In genomic region chr12:70290126-70290525, GRCh38 we compare ENCODE assay signal across 19 cellular contexts. TPM values are rescaled to one million over a fixed set of nuclear protein-coding genes. Genes with fewer than 3 reads are reported as not detected.
DNase-seq lines count a peak whose midpoint lies in the region; ATAC-seq, FAIRE-seq and TF ChIP-seq lines count a peak whose summit lies in the region.
"Had no signal": no experiment of that assay in that cellular context is flagged by ENCODE, and none has a peak within 500 bp of the region (broad histone marks: within the 10 kb centered on the region; RNA-seq: fewer than 3 reads in every experiment).

No MANE protein-coding gene starts in this region.

- peak overlapping the region; percentile 68 for H3K27ac Mint-ChIP-seq in activated naive CD4-positive, alpha-beta T cell treated with anti-CD3 and anti-CD28 coated beads, Interleukin-2, amount 50 U/mL, for 24 hours
- H3K27ac Mint-ChIP-seq in activated naive CD4-positive, alpha-beta T cell treated with anti-CD3 and anti-CD28 coated beads for 36 hours = no peak overlapping the region

- H3K9me3 ChIP-seq in endothelial cell of umbilical vein (replicated peaks; ENCODE audit: control insufficient read depth, insufficient read depth, low read length) (no peaks in the 10 kb centered on the region), smooth muscle cell (replicated peaks; ENCODE audit: low read depth) (no peaks in the 10 kb centered on the region), BE2C (no peaks in the 10 kb centered on the region), gastrocnemius medialis (no peaks in the 10 kb centered on the region)
- H3K9me3 ChIP-seq: A549, pancreas, spleen had no signal

- intact Hi-C loops in activated naive CD4-positive, alpha-beta T cell treated with anti-CD3 and anti-CD28 coated beads for 36 hours (cut with micrococcal nuclease) = no loop called here
- intact Hi-C loops in endothelial cell of umbilical vein (cut with micrococcal nuclease) = no loop called here
- intact Hi-C loops in gastrocnemius medialis (cut with DNase I; ENCODE audit: low total_unique reads) = no loop called here

- H3K4me1 Mint-ChIP-seq in activated naive CD4-positive, alpha-beta T cell treated with anti-CD3 and anti-CD28 coated beads, Interleukin-2, amount 50 U/mL, for 24 hours = peaks cover 70% of the 10 kb centered on the region
- peaks cover 50% of the 10 kb centered on the region for H3K4me1 Mint-ChIP-seq in activated naive CD4-positive, alpha-beta T cell treated with anti-CD3 and anti-CD28 coated beads for 36 hours (ENCODE audit: low read depth)

- H3K4me3 Mint-ChIP-seq in activated naive CD4-positive, alpha-beta T cell treated with anti-CD3 and anti-CD28 coated beads, Interleukin-2, amount 50 U/mL, for 24 hours = no peak overlapping the region
- H3K4me3 Mint-ChIP-seq in activated naive CD4-positive, alpha-beta T cell treated with anti-CD3 and anti-CD28 coated beads for 36 hours = no peak overlapping the region
- H3K4me3 Mint-ChIP-seq: activated T-cell treated with anti-CD3 and anti-CD28 coated beads, Interleukin-2, amount 50 U/mL, for 4 hours had no signal

- no peaks in the 10 kb centered on the region for H3K9me1 ChIP-seq in endothelial cell of umbilical vein (replicated peaks; ENCODE audit: control insufficient read depth, extremely low read depth, insufficient read depth, low read length)

- H4K20me1 ChIP-seq in endothelial cell of umbilical vein (replicated peaks; ENCODE audit: control insufficient read depth, extremely low read depth, insufficient read depth, low read length) (peaks cover 7% of the 10 kb centered on the region), smooth muscle cell (ENCODE audit: low read depth) (peaks cover 82% of the 10 kb centered on the region)

- H3K4me2 ChIP-seq in endothelial cell of umbilical vein (ENCODE audit: insufficient read depth, low read length) (no peak overlapping the region), smooth muscle cell (no peak overlapping the region)
- H3K4me2 ChIP-seq: A549, PC-9 had no signal

- H3K79me2 ChIP-seq in endothelial cell of umbilical vein (ENCODE audit: control insufficient read depth, insufficient read depth, low read length) (peaks cover 70% of the 10 kb centered on the region), smooth muscle cell (ENCODE audit: low read depth) (peaks cover 94% of the 10 kb centered on the region)

- in situ Hi-C loops in gastrocnemius medialis (cut with MboI; ENCODE audit: low sequenced_read_pairs in 4 of 4) = no loop called here

- no peak for ATAC-seq in gastrocnemius medialis
- ATAC-seq: A549; activated T-cell treated with anti-CD3 and anti-CD28 coated beads, Interleukin-2, amount 50 U/mL, for 4 hours; esophagus mucosa; pancreas had no signal

- H3F3A ChIP-seq in smooth muscle cell (ENCODE audit: low read depth) = no peaks in the 10 kb centered on the region

- no peak for FAIRE-seq in endothelial cell of umbilical vein (lab: Jason Lieb, UNC)
- FAIRE-seq: colon, pancreas had no signal

- dilution Hi-C loops in endothelial cell of umbilical vein (cut with MboI; ENCODE audit: extremely low pct_ligation_motif_present, low sequenced_read_pairs) = no loop called here

- peaks cover 42% of the 10 kb centered on the region for H3K36me3 Mint-ChIP-seq in activated naive CD4-positive, alpha-beta T cell treated with anti-CD3 and anti-CD28 coated beads, Interleukin-2, amount 50 U/mL, for 24 hours
- peaks cover 37% of the 10 kb centered on the region for H3K36me3 Mint-ChIP-seq in activated naive CD4-positive, alpha-beta T cell treated with anti-CD3 and anti-CD28 coated beads for 36 hours (ENCODE audit: low read depth)

- CTCF ChIA-PET in activated naive CD4-positive, alpha-beta T cell treated with anti-CD3 and anti-CD28 coated beads for 36 hours (lab: Charles Lee) = no interaction called here
- CTCF ChIA-PET in endothelial cell of umbilical vein (lab: Charles Lee) (no interaction called here), HEK293T (lab: Yijun Ruan, JAX) (no interaction called here)

- H3K27me3 ChIP-seq in endothelial cell of umbilical vein (ENCODE audit: control insufficient read depth in 2 of 2, insufficient read depth in 2 of 2, low read length in 2 of 2) = no peaks in the 10 kb centered on the region
- no peaks in the 10 kb centered on the region for H3K27me3 ChIP-seq in smooth muscle cell (ENCODE audit: low read depth)
- H3K27me3 ChIP-seq in BE2C = no peaks in the 10 kb centered on the region
- no peaks in the 10 kb centered on the region for H3K27me3 ChIP-seq in gastrocnemius medialis
- H3K27me3 ChIP-seq: pancreas, spleen had no signal

- H3K4me1 ChIP-seq in endothelial cell of umbilical vein (ENCODE audit: control insufficient read depth, extremely low read depth, insufficient read depth, low read length) (peaks cover 2% of the 10 kb centered on the region), smooth muscle cell (ENCODE audit: low read depth) (peaks cover 10% of the 10 kb centered on the region), BE2C (no peaks in the 10 kb centered on the region), gastrocnemius medialis (peaks cover 8 to 12% of the 10 kb centered on the region in 2 donors)
- H3K4me1 ChIP-seq: A549 had no signal

- TF ChIP-seq CTCF in endothelial cell of umbilical vein (IDR thresholded peaks at IDR 0.05; ENCODE audit: extremely low read depth in 1 of 2, insufficient read depth in 1 of 2, low read depth in 1 of 2, low read length in 2 of 2) = no peak
- TF ChIP-seq CTCF in smooth muscle cell (IDR thresholded peaks at IDR 0.05; ENCODE audit: borderline replicate concordance, insufficient read depth, poor library complexity, severe bottlenecking) = no peak
- no peak for TF ChIP-seq CTCF in BE2C (IDR thresholded peaks at IDR 0.05; ENCODE audit: low read depth, low read length)
- TF ChIP-seq CTCF in gastrocnemius medialis (IDR thresholded peaks at IDR 0.05 in 4 of 5, conservative IDR thresholded peaks at IDR 0.05 in 1 of 5) = no peak

- H2AFZ ChIP-seq in endothelial cell of umbilical vein (ENCODE audit: low read depth, low read length) (no peak overlapping the region), smooth muscle cell (ENCODE audit: low read depth) (no peak overlapping the region)
- H2AFZ ChIP-seq: PC-9 had no signal

- peaks cover 0 to 2% of the 10 kb centered on the region in 2 experiments for H3K36me3 ChIP-seq in endothelial cell of umbilical vein (ENCODE audit: control insufficient read depth in 2 of 2, extremely low read depth in 1 of 2, insufficient read depth in 2 of 2, low read length in 2 of 2)
- H3K36me3 ChIP-seq in smooth muscle cell (ENCODE audit: low read depth) = peaks cover 4% of the 10 kb centered on the region
- no peaks in the 10 kb centered on the region; the same call in 1 of the 2 replicates for H3K36me3 ChIP-seq in BE2C
- no peaks in the 10 kb centered on the region for H3K36me3 ChIP-seq in gastrocnemius medialis
- H3K36me3 ChIP-seq: pancreas had no signal

- no peak overlapping the region for H3K9ac ChIP-seq in endothelial cell of umbilical vein (replicated peaks; ENCODE audit: extremely low read depth, insufficient read depth, low read length)
- H3K9ac ChIP-seq in smooth muscle cell (ENCODE audit: low read depth) = no peak overlapping the region

- H3K4me3 ChIP-seq in endothelial cell of umbilical vein (replicated peaks in 1 of 3; ENCODE audit: insufficient read depth in 1 of 3, low read depth in 1 of 3, low read length in 3 of 3) (no peak overlapping the region), smooth muscle cell (no peak overlapping the region), BE2C (ENCODE audit: low read depth, low read length) (no peak overlapping the region), gastrocnemius medialis (no peak overlapping the region)
- H3K4me3 ChIP-seq: A549, pancreas, PC-9, spleen had no signal

- no peaks in the 10 kb centered on the region for H3K9me3 Mint-ChIP-seq in activated naive CD4-positive, alpha-beta T cell treated with anti-CD3 and anti-CD28 coated beads, Interleukin-2, amount 50 U/mL, for 24 hours
- no peaks in the 10 kb centered on the region for H3K9me3 Mint-ChIP-seq in activated naive CD4-positive, alpha-beta T cell treated with anti-CD3 and anti-CD28 coated beads for 36 hours
- H3K9me3 Mint-ChIP-seq: activated T-cell treated with anti-CD3 and anti-CD28 coated beads, Interleukin-2, amount 50 U/mL, for 4 hours had no signal

- no peak for DNase-seq in activated naive CD4-positive, alpha-beta T cell treated with anti-CD3 and anti-CD28 coated beads for 36 hours
- DNase-seq in NOMO-1 treated with DMSO at 0.1 percent for 48 hours (lab: John Stamatoyannopoulos, UW; ENCODE audit: unreplicated experiment) (peak; percentile 29), endothelial cell of umbilical vein (ENCODE audit: low read depth, low spot score) (peak; percentile 61), smooth muscle cell (lab: John Stamatoyannopoulos, UW; ENCODE audit: unreplicated experiment) (no peak), BE2C (no peak), HEK293T (ENCODE audit: extremely low spot score) (no peak), gastrocnemius medialis (no peak)
- DNase-seq: activated T-cell treated with anti-CD3 and anti-CD28 coated beads, Interleukin-2, amount 50 U/mL, for 4 hours; NCI-H1694; NCI-H446 treated with DMSO at 0.1 percent for 48 hours; pancreas; PC-9; spleen; stimulated activated naive CD4-positive, alpha-beta T cell had no signal

- H3K27me3 Mint-ChIP-seq in activated naive CD4-positive, alpha-beta T cell treated with anti-CD3 and anti-CD28 coated beads, Interleukin-2, amount 50 U/mL, for 24 hours = no peaks in the 10 kb centered on the region
- no peaks in the 10 kb centered on the region for H3K27me3 Mint-ChIP-seq in activated naive CD4-positive, alpha-beta T cell treated with anti-CD3 and anti-CD28 coated beads for 36 hours (ENCODE audit: low read depth)

- no TSS peak for BruUV-seq in endothelial cell of umbilical vein (replicated peaks; lab: Mats Ljungman, UMichigan)

- H3K27ac ChIP-seq in endothelial cell of umbilical vein (ENCODE audit: insufficient read depth, low read depth, low read length) (no peak overlapping the region), smooth muscle cell (ENCODE audit: low read depth) (peak overlapping the region; percentile 7), gastrocnemius medialis (no peak overlapping the region)
- H3K27ac ChIP-seq: A549, HL-60, pancreas, PC-9, spleen had no signal

- TF ChIP-seq POLR2A in endothelial cell of umbilical vein (IDR thresholded peaks at IDR 0.05; ENCODE audit: low read depth, low read length) (no peak), gastrocnemius medialis (IDR thresholded peaks at IDR 0.05) (no peak)

- POLR2A ChIA-PET in endothelial cell of umbilical vein (lab: Charles Lee) = no interaction called here
- POLR2A ChIA-PET in HEK293T (lab: Yijun Ruan, JAX) = no interaction called here

RNA-seq across cellular contexts. Expression of gene CNOT2, which starts 46.9 kb away (rescaled TPM):
- total RNA-seq in activated naive CD4-positive, alpha-beta T cell treated with anti-CD3 and anti-CD28 coated beads for 36 hours = 10 to 100 TPM; 66.0 to 66.2 TPM
- total RNA-seq in endothelial cell of umbilical vein (79.1 and 79.7 TPM in 2 replicates), smooth muscle cell (136 and 172 TPM in 2 replicates), gastrocnemius medialis (100 to 1,000 TPM in 1 of 4 donors, 10 to 100 TPM in 3; 64.1 to 107 (median 71.6) TPM)
- polyA plus RNA-seq in endothelial cell of umbilical vein (51.0 and 52.2 TPM in 2 replicates), smooth muscle cell (77.3 and 94.5 TPM in 2 replicates)
- polyA plus RNA-seq in endothelial cell of umbilical vein (2011; cell fraction: cytosol; rRNA removed) = 51.1 and 60.6 TPM in 2 replicates
- 138 and 197 TPM in 2 replicates for polyA plus RNA-seq in endothelial cell of umbilical vein (2011; cell fraction: nucleus; rRNA removed)
- 53.8 and 61.1 TPM in 2 replicates for polyA plus RNA-seq in endothelial cell of umbilical vein (2012)
- 179 and 190 TPM in 2 replicates for polyA minus RNA-seq in endothelial cell of umbilical vein
- 60.0 TPM for polyA minus RNA-seq in endothelial cell of umbilical vein (2011; cell fraction: cytosol; rRNA and poly(A)+ RNA removed)
- 332 and 397 TPM in 2 replicates for polyA minus RNA-seq in endothelial cell of umbilical vein (2011; cell fraction: nucleus; rRNA and poly(A)+ RNA removed)
- polyA plus RNA-seq in BE2C (2012; ENCODE audit: insufficient read depth, insufficient read length, low read depth) = 86.7 TPM

Comparison
In these comparisons a context has a peak if more than half of its experiments do, and no peak if none do; other contexts are left out.
1. DNase-seq: peak in NOMO-1 treated with DMSO at 0.1 percent for 48 hours (single experiment) and endothelial cell of umbilical vein (single experiment); none in activated naive CD4-positive, alpha-beta T cell treated with anti-CD3 and anti-CD28 coated beads for 36 hours (single experiment), smooth muscle cell (single experiment), BE2C (single experiment), HEK293T (single experiment) and gastrocnemius medialis (0 of 2).